8 cellular contexts compared by ENCODE assay signal in genomic region chr2:25309402-25309801, GRCh38. TPM values are rescaled to one million over a fixed set of nuclear protein-coding genes. Genes with fewer than 3 reads are reported as not detected.
DNase-seq lines count a peak whose midpoint lies in the region; ATAC-seq and TF ChIP-seq lines count a peak whose summit lies in the region.

No MANE protein-coding gene starts in this region.

- no peaks in the 10 kb centered on the region for H3K9me3 Mint-ChIP-seq in effector memory CD8-positive, alpha-beta T cell

- peaks cover 49 to 55% of the 10 kb centered on the region in 2 donors for H3K4me1 Mint-ChIP-seq in effector memory CD8-positive, alpha-beta T cell (ENCODE audit: low read depth in 2 of 2)

- H3K27me3 Mint-ChIP-seq in effector memory CD8-positive, alpha-beta T cell = no peaks in the 10 kb centered on the region

- H3K4me3 ChIP-seq in GM12865 (ENCODE audit: low read depth, low read length) (no peak overlapping the region), neural cell (ENCODE audit: low read length) (no peak overlapping the region)

- no peaks in the 10 kb centered on the region for H3K36me3 ChIP-seq in neural cell (ENCODE audit: insufficient read depth, low read length)

- no peaks in the 10 kb centered on the region for H4K20me1 ChIP-seq in neural cell (ENCODE audit: insufficient read depth)

- H3K36me3 Mint-ChIP-seq in effector memory CD8-positive, alpha-beta T cell (ENCODE audit: insufficient read depth) = peaks cover 13% of the 10 kb centered on the region

- no peak overlapping the region for H3K9ac ChIP-seq in neural cell (ENCODE audit: low read length)

- H3K9me3 ChIP-seq in neural cell (ENCODE audit: low read length) = no peaks in the 10 kb centered on the region

- peak; percentile 11 for TF ChIP-seq RAD21 in neural cell (conservative IDR thresholded peaks at IDR 0.05)

- no peaks in the 10 kb centered on the region for H3F3A ChIP-seq in neural cell (ENCODE audit: insufficient read depth, low read length, poor library complexity, severe bottlenecking)

- no peak overlapping the region for H3K4me3 Mint-ChIP-seq in effector memory CD8-positive, alpha-beta T cell

- no peaks in the 10 kb centered on the region for H3K9me2 ChIP-seq in neural cell (ENCODE audit: insufficient read depth, low read length)

- no peak overlapping the region for H3K4me2 ChIP-seq in neural cell (ENCODE audit: low read length)

- peak; percentile 63 for DNase-seq in A172 (ENCODE audit: low spot score)
- peak; percentile 68 for DNase-seq in GM12865 (ENCODE audit: low read depth)
- peak; percentile 29 for DNase-seq in NCI-H460 (ENCODE audit: extremely low read depth, low read depth)
- DNase-seq in activated CD4-positive, alpha-beta T cell treated with anti-CD3 and anti-CD28 coated beads, Interleukin-2, amount 50 U/mL, for 4 hours = peak; percentile 66
- DNase-seq in effector memory CD8-positive, alpha-beta T cell = peak; percentile 44 to 55 (median 48)

- TF ChIP-seq CTCF in GM12865 (IDR thresholded peaks at IDR 0.05; ENCODE audit: insufficient read depth, low read depth, low read length, missing control alignments) = peak; percentile 48
- TF ChIP-seq CTCF in neural cell (IDR thresholded peaks at IDR 0.05; ENCODE audit: poor library complexity, severe bottlenecking) = peak; percentile 31

- no peak overlapping the region for H3K27ac ChIP-seq in neural cell (ENCODE audit: low read length)

- TF ChIP-seq EP300 in neural cell (conservative IDR thresholded peaks at IDR 0.05; ENCODE audit: poor library complexity, severe bottlenecking) = no peak

- no peak for ATAC-seq in effector memory CD8-positive, alpha-beta T cell (replicated peaks)
- ATAC-seq in GM18517 (IDR thresholded peaks at IDR 0.05; ENCODE audit: unreplicated experiment) = no peak
- ATAC-seq in HG02981 (IDR thresholded peaks at IDR 0.05; ENCODE audit: unreplicated experiment) = no peak

- peak overlapping the region; percentile 25 to 51 for H3K27ac Mint-ChIP-seq in effector memory CD8-positive, alpha-beta T cell

- H3K27me3 ChIP-seq in neural cell (ENCODE audit: insufficient read depth, low read depth, low read length) = no peaks in the 10 kb centered on the region

- H3K79me2 ChIP-seq in neural cell (replicated peaks; ENCODE audit: insufficient read depth, low read length) = no peaks in the 10 kb centered on the region

- no peak overlapping the region for H2AFZ ChIP-seq in neural cell (ENCODE audit: low read depth, low read length)

TF ChIP-seq in neural cell, 6 proteins besides CTCF, POLR2A, EP300 and RAD21:
- TF ChIP-seq SMC3 (conservative IDR thresholded peaks at IDR 0.05; ENCODE audit: poor library complexity) = peak; percentile 37
- TF ChIP-seq POLR2AphosphoS5 (IDR thresholded peaks at IDR 0.05) = no peak
- no peak for TF ChIP-seq TAF1 (IDR thresholded peaks at IDR 0.05; ENCODE audit: low read depth)
TF ChIP-seq in neural cell: peak in this region for 1.

RNA-seq across cellular contexts. Expression of gene DNMT3A, which starts 32.3 kb away (rescaled TPM):
- total RNA-seq in A172 (2014; rRNA removed; shearing (Covaris generic)) = 4.5 and 6.8 TPM in 2 replicates
- total RNA-seq in NCI-H460 (2014; rRNA removed; shearing (Covaris generic)) = 4.3 and 4.9 TPM in 2 replicates
- 3.7 and 8.1 TPM in 2 replicates for polyA plus RNA-seq in NCI-H460 (2014; cell fraction: nucleus; rRNA removed)
- 33.0 and 38.5 TPM in 2 replicates for polyA plus RNA-seq in neural cell
- polyA minus RNA-seq in neural cell = 122 and 129 TPM in 2 replicates
